Comparison of ENCODE assay signal across 28 cellular contexts in genomic region chr3:119939087-119939486, GRCh38.
DNase-seq lines count a peak whose midpoint lies in the region; ATAC-seq, FAIRE-seq and TF ChIP-seq lines count a peak whose summit lies in the region.
"Had no signal": no experiment of that assay in that cellular context is flagged by ENCODE, and none has a peak within 500 bp of the region (broad histone marks: within the 10 kb centered on the region; RNA-seq: fewer than 3 reads in every experiment).

No MANE protein-coding gene starts in this region.

- H3K4me3 Mint-ChIP-seq in stimulated activated naive CD8-positive, alpha-beta T cell treated with anti-CD3 and anti-CD28 coated beads, Interleukin-15, amount 100 ng/mL, for 72 hours = no peak overlapping the region
- H3K4me3 Mint-ChIP-seq in astrocyte (ENCODE audit: unreplicated experiment) = peak overlapping the region; percentile 24
- H3K4me3 Mint-ChIP-seq: CD14-positive monocyte, GM23338 had no signal

- H3K4me2 ChIP-seq in astrocyte (ENCODE audit: low read length) = no peak overlapping the region
- H3K4me2 ChIP-seq in keratinocyte (ENCODE audit: control insufficient read depth, extremely low read depth, insufficient read depth, low read depth, low read length) = no peak overlapping the region
- H3K4me2 ChIP-seq in osteoblast (ENCODE audit: insufficient read depth, low read length) = no peak overlapping the region
- H3K4me2 ChIP-seq: GM23338, PC-9 had no signal

- no peaks in the 10 kb centered on the region for H3K27me3 Mint-ChIP-seq in stimulated activated naive CD8-positive, alpha-beta T cell treated with anti-CD3 and anti-CD28 coated beads, Interleukin-15, amount 100 ng/mL, for 72 hours
- H3K27me3 Mint-ChIP-seq in astrocyte (ENCODE audit: low read depth, unreplicated experiment) = no peaks in the 10 kb centered on the region

- H2AFZ ChIP-seq in astrocyte (ENCODE audit: low read depth, low read length) = no peak overlapping the region
- no peak overlapping the region for H2AFZ ChIP-seq in keratinocyte (ENCODE audit: control insufficient read depth, low read length)
- no peak overlapping the region for H2AFZ ChIP-seq in osteoblast (ENCODE audit: low read length)
- H2AFZ ChIP-seq: GM23338, PC-9 had no signal

- FAIRE-seq in astrocyte (lab: Jason Lieb, UNC) (no peak), keratinocyte (lab: Jason Lieb, UNC) (peak; percentile 57), H54 (lab: Jason Lieb, UNC) (no peak)
- FAIRE-seq: HepG2 had no signal

- H3K9me3 ChIP-seq in astrocyte (ENCODE audit: insufficient read depth, low read depth, low read length) = no peaks in the 10 kb centered on the region
- no peaks in the 10 kb centered on the region for H3K9me3 ChIP-seq in keratinocyte (ENCODE audit: control insufficient read depth, low read depth, low read length)
- H3K9me3 ChIP-seq in osteoblast (ENCODE audit: low read depth, low read length) = no peaks in the 10 kb centered on the region
- H3K9me3 ChIP-seq: BE2C, SJSA1 had no signal

- H3K4me1 ChIP-seq in astrocyte (ENCODE audit: insufficient read depth, low read length) (no peaks in the 10 kb centered on the region), keratinocyte (ENCODE audit: control insufficient read depth, extremely low read depth, insufficient read depth, low read length) (peaks cover 6% of the 10 kb centered on the region), osteoblast (ENCODE audit: insufficient read depth, low read length) (no peaks in the 10 kb centered on the region)
- H3K4me1 ChIP-seq: BE2C, SJSA1 had no signal

- no peak for DNase-seq in stimulated activated naive CD8-positive, alpha-beta T cell treated with anti-CD3 and anti-CD28 coated beads, Interleukin-15, amount 100 ng/mL, for 72 hours
- DNase-seq in stimulated activated naive CD8-positive, alpha-beta T cell treated with anti-CD3 and anti-CD28 coated beads, Interleukin-15, Interleukin-2, amounts not matched to agents 100 U/mL and 50 U/mL, for 24 hours = no peak
- no peak for DNase-seq in astrocyte (ENCODE audit: low read depth)
- no peak for DNase-seq in keratinocyte (ENCODE audit: low read depth, low spot score)
- DNase-seq in osteoblast (ENCODE audit: insufficient read length, low spot score, missing footprints) = no peak
- DNase-seq in NCI-H526 treated with DMSO at 0.1 percent for 48 hours (lab: John Stamatoyannopoulos, UW) = no peak
- no peak for DNase-seq in H54 (ENCODE audit: insufficient read length, low spot score)
- DNase-seq: 8988T, ACHN, BE2C, Calu3, DMS153, DND-41, HCEC 1CT, Kasumi-1, NCI-H1092 treated with DMSO at 0.1 percent for 48 hours, NCI-H1436 treated with DMSO at 0.1 percent for 48 hours, NCI-H187 treated with DMSO at 0.1 percent for 48 hours, NCI-H2171 treated with DMSO at 0.1 percent for 48 hours, NCI-H446 treated with DMSO at 0.1 percent for 48 hours, NCI-H526, PC-9, Right ventricle myocardium superior had no signal

- dilution Hi-C loops in keratinocyte (cut with MboI; ENCODE audit: extremely low pct_ligation_motif_present, low sequenced_read_pairs) = no loop called here

- no peaks in the 10 kb centered on the region for H3K9me1 ChIP-seq in keratinocyte (ENCODE audit: control insufficient read depth, extremely low read depth, insufficient read depth, low read length)

- H3K27ac Mint-ChIP-seq in stimulated activated naive CD8-positive, alpha-beta T cell treated with anti-CD3 and anti-CD28 coated beads, Interleukin-15, amount 100 ng/mL, for 72 hours = no peak overlapping the region
- H3K27ac Mint-ChIP-seq in astrocyte (ENCODE audit: unreplicated experiment) = no peak overlapping the region
- H3K27ac Mint-ChIP-seq: GM23338 had no signal

- peak; percentile 52 for ATAC-seq in stimulated activated naive CD8-positive, alpha-beta T cell treated with anti-CD3 and anti-CD28 coated beads, Interleukin-15, amount 100 ng/mL, for 72 hours
- ATAC-seq in stimulated activated naive CD8-positive, alpha-beta T cell treated with anti-CD3 and anti-CD28 coated beads, Interleukin-15, Interleukin-2, amounts not matched to agents 100 U/mL and 50 U/mL, for 24 hours = no peak
- no peak for ATAC-seq in HG03469 (IDR thresholded peaks at IDR 0.05; ENCODE audit: unreplicated experiment)
- ATAC-seq: GM23338, HepG2 had no signal

- H3K27me3 ChIP-seq in astrocyte (ENCODE audit: insufficient read depth, low read length) (no peaks in the 10 kb centered on the region), keratinocyte (ENCODE audit: control insufficient read depth, extremely low read depth, insufficient read depth, low read length) (no peaks in the 10 kb centered on the region), osteoblast (ENCODE audit: insufficient read depth, low read length) (no peaks in the 10 kb centered on the region)
- H3K27me3 ChIP-seq: BE2C, SJSA1 had no signal

- H3K36me3 Mint-ChIP-seq in astrocyte (ENCODE audit: low read depth, unreplicated experiment) = no peaks in the 10 kb centered on the region

- no peaks in the 10 kb centered on the region for H3K9me3 Mint-ChIP-seq in stimulated activated naive CD8-positive, alpha-beta T cell treated with anti-CD3 and anti-CD28 coated beads, Interleukin-15, amount 100 ng/mL, for 72 hours
- H3K9me3 Mint-ChIP-seq in astrocyte (ENCODE audit: unreplicated experiment) = no peaks in the 10 kb centered on the region
- H3K9me3 Mint-ChIP-seq: GM23338 had no signal

- peaks cover 59% of the 10 kb centered on the region for H4K20me1 ChIP-seq in astrocyte (ENCODE audit: insufficient read depth, low read length)
- H4K20me1 ChIP-seq in keratinocyte (ENCODE audit: control insufficient read depth, extremely low read depth, insufficient read depth, low read length) = peaks cover 13% of the 10 kb centered on the region
- H4K20me1 ChIP-seq in osteoblast (ENCODE audit: insufficient read depth, low read length) = peaks cover 31% of the 10 kb centered on the region

- H3K4me1 Mint-ChIP-seq in stimulated activated naive CD8-positive, alpha-beta T cell treated with anti-CD3 and anti-CD28 coated beads, Interleukin-15, amount 100 ng/mL, for 72 hours = peaks cover 46% of the 10 kb centered on the region
- H3K4me1 Mint-ChIP-seq in astrocyte (ENCODE audit: low read depth, unreplicated experiment) = peaks cover 13% of the 10 kb centered on the region

- H3K9ac ChIP-seq in astrocyte (ENCODE audit: low read length) = no peak overlapping the region
- H3K9ac ChIP-seq in keratinocyte (ENCODE audit: control insufficient read depth, extremely low read depth, insufficient read depth, low read length) = no peak overlapping the region

- H3K27ac ChIP-seq in astrocyte (ENCODE audit: low read depth, low read length) (no peak overlapping the region), keratinocyte (ENCODE audit: control insufficient read depth, insufficient read depth, low read length) (no peak overlapping the region), osteoblast (ENCODE audit: low read depth, low read length) (no peak overlapping the region)
- H3K27ac ChIP-seq: PC-9, SJSA1 had no signal

- H3K36me3 ChIP-seq in astrocyte (ENCODE audit: insufficient read depth, low read length) = no peaks in the 10 kb centered on the region
- peaks cover 0 to 2% of the 10 kb centered on the region in 2 experiments for H3K36me3 ChIP-seq in keratinocyte (ENCODE audit: control insufficient read depth in 2 of 2, extremely low read depth in 1 of 2, insufficient read depth in 2 of 2, low read length in 2 of 2)
- H3K36me3 ChIP-seq in osteoblast (ENCODE audit: insufficient read depth, low read length) = no peaks in the 10 kb centered on the region
- H3K36me3 ChIP-seq: BE2C had no signal

- no peak for TF ChIP-seq CTCF in astrocyte (IDR thresholded peaks at IDR 0.05; ENCODE audit: insufficient read depth, low read depth, low read length)
- no peak for TF ChIP-seq CTCF in keratinocyte (optimal IDR thresholded peaks at IDR 0.05 in 1 of 3, IDR thresholded peaks at IDR 0.05 in 1 of 3, conservative IDR thresholded peaks at IDR 0.05 in 1 of 3; ENCODE audit: extremely low read depth in 1 of 3, insufficient read depth in 2 of 3, low read length in 3 of 3)
- no peak for TF ChIP-seq CTCF in osteoblast (IDR thresholded peaks at IDR 0.05; ENCODE audit: extremely low read depth, low read depth, low read length)

- no peak for TF ChIP-seq POLR2A in H54 (IDR thresholded peaks at IDR 0.05; ENCODE audit: low read depth, low read length)

- peaks cover 67% of the 10 kb centered on the region for H3K79me2 ChIP-seq in astrocyte (ENCODE audit: insufficient read depth, low read length)
- H3K79me2 ChIP-seq in keratinocyte (ENCODE audit: control insufficient read depth, insufficient read depth, low read length) = peaks cover 81% of the 10 kb centered on the region
- peaks cover 71% of the 10 kb centered on the region for H3K79me2 ChIP-seq in osteoblast (ENCODE audit: insufficient read depth, low read length)

- H3K4me3 ChIP-seq in astrocyte (ENCODE audit: insufficient read depth, low read depth, low read length) = no peak overlapping the region
- no peak overlapping the region for H3K4me3 ChIP-seq in keratinocyte (ENCODE audit: control insufficient read depth in 2 of 3, extremely low read depth in 1 of 3, insufficient read depth in 2 of 3, low read depth in 1 of 3, low read length in 3 of 3)
- no peak overlapping the region for H3K4me3 ChIP-seq in osteoblast (ENCODE audit: insufficient read depth, low read length)
- H3K4me3 ChIP-seq: GM23338, PC-9, SJSA1 had no signal
